In the genomic region with DNA sequence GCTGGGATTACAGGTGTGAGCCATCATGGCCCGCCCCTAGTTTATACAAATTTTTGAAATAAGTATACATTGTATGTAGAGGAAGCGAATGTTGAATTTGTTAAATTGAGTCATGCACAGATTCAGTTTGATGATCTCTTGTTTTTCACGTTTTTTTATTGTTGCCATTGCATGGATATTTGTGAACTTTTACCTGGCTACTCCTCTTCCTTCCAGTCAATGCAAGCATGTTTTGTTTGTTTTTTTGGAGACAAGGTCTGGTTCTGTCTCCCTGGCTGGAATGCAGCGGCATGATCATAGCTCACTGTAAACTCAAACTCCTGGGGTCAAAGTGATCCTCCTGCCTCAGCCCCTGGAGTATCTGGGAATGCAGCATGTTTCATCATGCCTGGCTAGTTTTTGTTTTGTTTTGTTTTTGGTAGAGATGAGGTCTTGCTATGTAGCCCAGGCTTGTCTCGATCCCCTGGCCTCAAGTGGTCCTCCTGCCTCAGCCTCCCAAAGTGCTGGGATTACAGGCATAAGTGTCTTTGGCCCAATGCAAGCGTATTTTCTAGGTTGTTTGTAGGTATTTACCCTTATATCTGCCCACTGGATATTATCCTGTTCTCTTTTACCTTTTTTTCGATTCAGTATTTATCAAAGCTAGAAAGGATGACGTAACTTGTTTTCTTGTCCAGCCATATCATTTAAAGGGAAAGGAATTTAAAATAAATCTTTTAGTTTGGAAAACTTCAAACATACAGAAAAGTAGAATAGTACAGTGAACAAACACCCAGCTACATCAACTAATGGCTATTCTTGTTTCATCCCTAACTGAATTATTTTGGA, we compare ENCODE assay signal across 17 cellular contexts. TPM values are rescaled to one million over a fixed set of nuclear protein-coding genes. Genes with fewer than 3 reads are reported as not detected.
DNase-seq lines count a peak whose midpoint lies in the region; ATAC-seq and TF ChIP-seq lines count a peak whose summit lies in the region.
"Had no signal": no experiment of that assay in that cellular context is flagged by ENCODE, and none has a peak within 500 bp of the region (broad histone marks: within the 10 kb centered on the region; RNA-seq: fewer than 3 reads in every experiment).

No MANE protein-coding gene starts in this region.

- intact Hi-C loops in body of pancreas (cut with DNase I), result no loop called here

- 40 to 52% methylated on average over 8 of the region's 8 CpGs for WGBS in body of pancreas, 2 donors

- H3K9me3 ChIP-seq in HEK293 (ENCODE audit: control insufficient read depth, insufficient read depth, low read depth, low read length) (no peaks in the 10 kb centered on the region), body of pancreas (no peaks in the 10 kb centered on the region)
- H3K9me3 ChIP-seq: tibial nerve had no signal

- peaks cover 25% of the 10 kb centered on the region for H3K4me1 Mint-ChIP-seq in progenitor cell of endocrine pancreas (ENCODE audit: low read depth)
- peaks cover 16% of the 10 kb centered on the region for H3K4me1 Mint-ChIP-seq in activated CD4-positive, alpha-beta T cell treated with anti-CD3 and anti-CD28 coated beads, Interleukin-2, amount 10 ng/mL, durations not matched to agents 7 days and 5 days

- no peaks in the 10 kb centered on the region for H3K27me3 Mint-ChIP-seq in progenitor cell of endocrine pancreas
- H3K27me3 Mint-ChIP-seq in activated CD4-positive, alpha-beta T cell treated with anti-CD3 and anti-CD28 coated beads, Interleukin-2, amount 10 ng/mL, durations not matched to agents 7 days and 5 days, result no peaks in the 10 kb centered on the region

- POLR2A ChIA-PET in HEK293 (lab: Yijun Ruan, JAX), result interaction anchor here (1.5 kb wide), 1 partner anchor 10 kb away, joined by 5 read pairs; a partner anchor contains a TSS
- POLR2A ChIA-PET in activated CD4-positive, alpha-beta T cell treated with anti-CD3 and anti-CD28 coated beads, Interleukin-2, amount 10 ng/mL, durations not matched to agents 7 days and 5 days (lab: Charles Lee), result no interaction called here

- no peak for DNase-seq in body of pancreas
- DNase-seq in left kidney (ENCODE audit: low read depth, low spot score), result peak; percentile 41
- DNase-seq in progenitor cell of endocrine pancreas (ENCODE audit: low spot score, unreplicated experiment), result no peak
- DNase-seq in DMS 273 (lab: John Stamatoyannopoulos, UW; ENCODE audit: unreplicated experiment), result no peak
- no peak for DNase-seq in GM10266 (ENCODE audit: extremely low spot score)
- no peak for DNase-seq in activated CD4-positive, alpha-beta T cell treated with anti-CD3 and anti-CD28 coated beads, Interleukin-2, amount 10 ng/mL, durations not matched to agents 7 days and 5 days
- DNase-seq: DMS79; GM23248; NCI-H1417 treated with DMSO at 0.1 percent for 48 hours; NK-92 treated with Interleukin-12 subunit alpha and Interleukin-12 subunit beta, amount 100 ng/mL, for 24 hours; T-helper 1 cell; WERI-Rb-1 had no signal

- ATAC-seq in body of pancreas, result peak; percentile 53
- ATAC-seq: Right ventricle myocardium inferior had no signal

- no peak overlapping the region for H3K4me3 Mint-ChIP-seq in progenitor cell of endocrine pancreas (ENCODE audit: low read depth)
- no peak overlapping the region for H3K4me3 Mint-ChIP-seq in activated CD4-positive, alpha-beta T cell treated with anti-CD3 and anti-CD28 coated beads, Interleukin-2, amount 10 ng/mL, durations not matched to agents 7 days and 5 days
- H3K4me3 Mint-ChIP-seq: activated T-helper 1 cell treated with anti-CD3 and anti-CD28 coated beads, Interleukin-12 subunit alpha, Interleukin-12 subunit beta, Interleukin-2, Interleukin-4 antibody, amounts not matched to agents 30 ng/mL and 10 ng/mL and 1 ng/mL, durations not matched to agents 14 hours and 24 hours and 36 hours had no signal

- no peaks in the 10 kb centered on the region; a peak in 1 of 3 replicates for H3K36me3 ChIP-seq in HEK293 (ENCODE audit: control insufficient read depth in 2 of 2, insufficient read depth in 1 of 2, low read length in 2 of 2)
- H3K36me3 ChIP-seq in body of pancreas (replicated peaks in 1 of 2; ENCODE audit: insufficient read depth in 1 of 2, low read depth in 2 of 2), result no peaks in the 10 kb centered on the region
- H3K36me3 ChIP-seq: tibial nerve had no signal

- TF ChIP-seq POLR2A in body of pancreas (IDR thresholded peaks at IDR 0.05), result no peak

- H3K36me3 Mint-ChIP-seq in progenitor cell of endocrine pancreas (ENCODE audit: insufficient read depth), result peaks cover 3% of the 10 kb centered on the region
- peaks cover 6% of the 10 kb centered on the region for H3K36me3 Mint-ChIP-seq in activated CD4-positive, alpha-beta T cell treated with anti-CD3 and anti-CD28 coated beads, Interleukin-2, amount 10 ng/mL, durations not matched to agents 7 days and 5 days (ENCODE audit: low read depth)

- H3K27me3 ChIP-seq in body of pancreas, result no peaks in the 10 kb centered on the region
- H3K27me3 ChIP-seq: BLaER1, tibial nerve had no signal

- CTCF ChIA-PET in HEK293 (lab: Yijun Ruan, JAX), result no interaction called here
- CTCF ChIA-PET in activated CD4-positive, alpha-beta T cell treated with anti-CD3 and anti-CD28 coated beads, Interleukin-2, amount 10 ng/mL, durations not matched to agents 7 days and 5 days (lab: Charles Lee), result no interaction called here

- H3K4me1 ChIP-seq in HEK293 (ENCODE audit: control insufficient read depth, insufficient read depth, low read length) (peaks cover 13% of the 10 kb centered on the region; the same call in 1 of the 2 replicates), body of pancreas (peaks cover 61% of the 10 kb centered on the region)
- H3K4me1 ChIP-seq: BLaER1 had no signal

- peak overlapping the region; percentile 65 for H3K27ac Mint-ChIP-seq in progenitor cell of endocrine pancreas
- no peak overlapping the region for H3K27ac Mint-ChIP-seq in activated CD4-positive, alpha-beta T cell treated with anti-CD3 and anti-CD28 coated beads, Interleukin-2, amount 10 ng/mL, durations not matched to agents 7 days and 5 days
- H3K27ac Mint-ChIP-seq: activated T-helper 1 cell treated with anti-CD3 and anti-CD28 coated beads, Interleukin-12 subunit alpha, Interleukin-12 subunit beta, Interleukin-2, Interleukin-4 antibody, amounts not matched to agents 30 ng/mL and 10 ng/mL and 1 ng/mL, durations not matched to agents 14 hours and 24 hours and 36 hours had no signal

- H3K9me3 Mint-ChIP-seq in progenitor cell of endocrine pancreas (ENCODE audit: low read depth), result no peaks in the 10 kb centered on the region
- no peaks in the 10 kb centered on the region for H3K9me3 Mint-ChIP-seq in activated CD4-positive, alpha-beta T cell treated with anti-CD3 and anti-CD28 coated beads, Interleukin-2, amount 10 ng/mL, durations not matched to agents 7 days and 5 days
- H3K9me3 Mint-ChIP-seq: activated T-helper 1 cell treated with anti-CD3 and anti-CD28 coated beads, Interleukin-12 subunit alpha, Interleukin-12 subunit beta, Interleukin-2, Interleukin-4 antibody, amounts not matched to agents 30 ng/mL and 10 ng/mL and 1 ng/mL, durations not matched to agents 14 hours and 24 hours and 36 hours had no signal

- no peak overlapping the region for H3K4me3 ChIP-seq in HEK293 (ENCODE audit: low read depth, low read length)
- no peak overlapping the region for H3K4me3 ChIP-seq in body of pancreas
- H3K4me3 ChIP-seq: BLaER1, GM23248, tibial nerve had no signal

- no peak for TF ChIP-seq CTCF in HEK293 (tag by site-specific recombination; IDR thresholded peaks at IDR 0.05)
- no peak for TF ChIP-seq CTCF in body of pancreas (IDR thresholded peaks at IDR 0.05)
- TF ChIP-seq CTCF in progenitor cell of endocrine pancreas (IDR thresholded peaks at IDR 0.05; ENCODE audit: unreplicated experiment), result no peak
- no peak for TF ChIP-seq CTCF in GM10266 (IDR thresholded peaks at IDR 0.05; ENCODE audit: control insufficient read depth, insufficient read depth, low read depth, missing control alignments)

- H3K27ac ChIP-seq in HEK293 (ENCODE audit: extremely low read depth, low read depth, low read length) (no peak overlapping the region), body of pancreas (peak overlapping the region; percentile 30 to 83 (median 62))
- H3K27ac ChIP-seq: BLaER1, GM23248, tibial nerve, WERI-Rb-1 had no signal

TF ChIP-seq in HEK293, 187 proteins besides CTCF, POLR2A, EP300 and RAD21:
- TF ChIP-seq SETDB1 (IDR thresholded peaks at IDR 0.05; ENCODE audit: insufficient read length, low read length) (no peak), GLIS1 (tag by site-specific recombination; IDR thresholded peaks at IDR 0.05) (peak; percentile 42; the same call in 1 of the 2 replicates), MZF1 (tag by site-specific recombination; IDR thresholded peaks at IDR 0.05; ENCODE audit: borderline replicate concordance) (peak; percentile 76), ZBTB17 (tag by site-specific recombination; IDR thresholded peaks at IDR 0.05) (0 out of 2 replicates have a peak, but pooled peaks have one; percentile 27), GFI1B (tag by site-specific recombination; IDR thresholded peaks at IDR 0.05) (no peak), ZNF121 (tag by site-specific recombination; IDR thresholded peaks at IDR 0.05) (0 out of 2 replicates have a peak, but pooled peaks have one; percentile 20), ZNF394 (tag by site-specific recombination; IDR thresholded peaks at IDR 0.05; ENCODE audit: borderline replicate concordance) (peak; percentile 87; the same call in 1 of the 2 replicates)
TF ChIP-seq in HEK293: peak in this region for 5.

RNA-seq across cellular contexts. Expression of a gene that starts 11.0 kb away (rescaled TPM):
- 10 to 100 TPM; 34.5 to 35.3 TPM for total RNA-seq in body of pancreas
- 81.5 and 88.6 TPM in 2 replicates for total RNA-seq in progenitor cell of endocrine pancreas
- 10 to 100 TPM; 31.1 to 32.0 TPM for total RNA-seq in activated CD4-positive, alpha-beta T cell treated with anti-CD3 and anti-CD28 coated beads, Interleukin-2, amount 10 ng/mL, durations not matched to agents 7 days and 5 days
